Comparison of ENCODE assay signal across 8 cellular contexts in genomic region chr20:39081255-39081654, GRCh38.
DNase-seq lines count a peak whose midpoint lies in the region; ATAC-seq and TF ChIP-seq lines count a peak whose summit lies in the region.

No MANE protein-coding gene starts in this region.

- H3K27me3 ChIP-seq in Loucy (ENCODE audit: insufficient read depth, low read length, poor library complexity, severe bottlenecking) (no peaks in the 10 kb centered on the region), SK-N-SH (ENCODE audit: insufficient read depth) (peaks cover 11% of the 10 kb centered on the region; the same call in 1 of the 2 replicates), trophoblast cell (ENCODE audit: insufficient read depth, low read length) (no peaks in the 10 kb centered on the region), upper lobe of right lung (no peaks in the 10 kb centered on the region)

- no peak overlapping the region for H3K14ac ChIP-seq in trophoblast cell (ENCODE audit: low read length)

- H3K9me2 ChIP-seq in Loucy (replicated peaks; ENCODE audit: low read depth, low read length): no peaks in the 10 kb centered on the region
- no peaks in the 10 kb centered on the region for H3K9me2 ChIP-seq in SK-N-SH

- TF ChIP-seq CTCF in Loucy (conservative IDR thresholded peaks at IDR 0.05; ENCODE audit: low read length): peak; percentile 94
- peak; percentile 88 for TF ChIP-seq CTCF in SK-N-SH (IDR thresholded peaks at IDR 0.05)
- TF ChIP-seq CTCF in upper lobe of right lung (IDR thresholded peaks at IDR 0.05): peak; percentile 94

- H3K36me3 Mint-ChIP-seq in activated naive CD4-positive, alpha-beta T cell treated with anti-CD3 and anti-CD28 coated beads for 36 hours (ENCODE audit: low read depth): no peaks in the 10 kb centered on the region

- H3K4me3 ChIP-seq in Loucy (ENCODE audit: low read length, poor library complexity, severe bottlenecking) (no peak overlapping the region), SK-N-SH (ENCODE audit: low read depth in 2 of 2, low read length in 1 of 2) (no peak overlapping the region; a peak in 1 of 4 replicates), trophoblast cell (ENCODE audit: low read depth, low read length) (no peak overlapping the region), upper lobe of right lung (no peak overlapping the region)

- H3K27ac ChIP-seq in SK-N-SH (ENCODE audit: low read depth in 2 of 2, low read length in 1 of 2): no peak overlapping the region
- H3K27ac ChIP-seq in trophoblast cell (ENCODE audit: low read depth, low read length): no peak overlapping the region
- H3K27ac ChIP-seq in upper lobe of right lung: no peak overlapping the region

- no peak overlapping the region for H2BK12ac ChIP-seq in trophoblast cell (ENCODE audit: low read length)

- no peak overlapping the region for H2BK120ac ChIP-seq in trophoblast cell (ENCODE audit: insufficient read depth, low read length, poor library complexity)

- no peaks in the 10 kb centered on the region for H3F3A ChIP-seq in Loucy (ENCODE audit: low read depth)
- H3F3A ChIP-seq in SK-N-SH (replicated peaks; ENCODE audit: insufficient read depth): no peaks in the 10 kb centered on the region

- H3K4me1 ChIP-seq in Loucy (ENCODE audit: insufficient read depth, low read length, poor library complexity, severe bottlenecking): no peaks in the 10 kb centered on the region
- H3K4me1 ChIP-seq in SK-N-SH (ENCODE audit: control insufficient read depth in 1 of 2, insufficient read depth in 2 of 2, low read depth in 1 of 2, low read length in 1 of 2): no peaks in the 10 kb centered on the region
- no peaks in the 10 kb centered on the region for H3K4me1 ChIP-seq in trophoblast cell (ENCODE audit: control insufficient read depth in 1 of 2, insufficient read depth in 2 of 2, low read length in 2 of 2)
- no peaks in the 10 kb centered on the region for H3K4me1 ChIP-seq in upper lobe of right lung

- no peaks in the 10 kb centered on the region for H3K9me3 ChIP-seq in Loucy (ENCODE audit: insufficient read depth, low read depth, low read length)
- no peaks in the 10 kb centered on the region for H3K9me3 ChIP-seq in SK-N-SH
- no peaks in the 10 kb centered on the region for H3K9me3 ChIP-seq in trophoblast cell (ENCODE audit: insufficient read depth, low read depth, low read length)
- no peaks in the 10 kb centered on the region for H3K9me3 ChIP-seq in upper lobe of right lung

- no peaks in the 10 kb centered on the region for H3K79me1 ChIP-seq in trophoblast cell (ENCODE audit: low read length)

- no peaks in the 10 kb centered on the region for H4K20me1 ChIP-seq in Loucy (ENCODE audit: insufficient read depth, low read length, poor library complexity, severe bottlenecking)
- no peaks in the 10 kb centered on the region for H4K20me1 ChIP-seq in SK-N-SH (ENCODE audit: insufficient read depth)

- H3K9me3 Mint-ChIP-seq in activated naive CD4-positive, alpha-beta T cell treated with anti-CD3 and anti-CD28 coated beads for 36 hours: no peaks in the 10 kb centered on the region

- H4K12ac ChIP-seq in trophoblast cell (ENCODE audit: low read depth, low read length): no peak overlapping the region

- H4K8ac ChIP-seq in trophoblast cell (ENCODE audit: low read depth, low read length): no peak overlapping the region

- DNase-seq in NCI-H524 (lab: John Stamatoyannopoulos, UW) (peak; percentile 29 to 83), NCI-H524 treated with DMSO at 0.1 percent for 48 hours (lab: John Stamatoyannopoulos, UW) (no peak), SK-N-SH (peak; percentile 85), glomerular visceral epithelial cell (ENCODE audit: extremely low spot score) (peak; percentile 75), trophoblast cell (peak; percentile 63 to 92), upper lobe of right lung (peak; percentile 73)
- peak; percentile 90 for DNase-seq in activated naive CD4-positive, alpha-beta T cell treated with anti-CD3 and anti-CD28 coated beads for 36 hours

- H3K4me3 Mint-ChIP-seq in activated naive CD4-positive, alpha-beta T cell treated with anti-CD3 and anti-CD28 coated beads for 36 hours: no peak overlapping the region

- no peak for TF ChIP-seq EP300 in SK-N-SH (IDR thresholded peaks at IDR 0.05; ENCODE audit: borderline replicate concordance in 1 of 2, low read depth in 1 of 2, low read length in 1 of 2)

- no peaks in the 10 kb centered on the region for H3K36me3 ChIP-seq in Loucy (ENCODE audit: insufficient read depth, low read length)
- no peaks in the 10 kb centered on the region for H3K36me3 ChIP-seq in SK-N-SH (replicated peaks in 1 of 2; ENCODE audit: control insufficient read depth in 1 of 2, insufficient read depth in 2 of 2, low read length in 1 of 2)
- no peaks in the 10 kb centered on the region for H3K36me3 ChIP-seq in trophoblast cell (ENCODE audit: control insufficient read depth in 1 of 2, insufficient read depth in 2 of 2, low read length in 2 of 2)
- H3K36me3 ChIP-seq in upper lobe of right lung: no peaks in the 10 kb centered on the region

- H3K27me3 Mint-ChIP-seq in activated naive CD4-positive, alpha-beta T cell treated with anti-CD3 and anti-CD28 coated beads for 36 hours (ENCODE audit: low read depth): peaks cover 18% of the 10 kb centered on the region

- H3K9ac ChIP-seq in Loucy (ENCODE audit: low read depth, low read length, poor library complexity, severe bottlenecking) (no peak overlapping the region), SK-N-SH (no peak overlapping the region), trophoblast cell (ENCODE audit: low read length) (no peak overlapping the region)

- no peak overlapping the region for H4K91ac ChIP-seq in trophoblast cell (ENCODE audit: low read depth, low read length)

- H3K27ac Mint-ChIP-seq in activated naive CD4-positive, alpha-beta T cell treated with anti-CD3 and anti-CD28 coated beads for 36 hours: no peak overlapping the region

- CTCF ChIA-PET in SK-N-SH (lab: Yijun Ruan, JAX): interaction anchor here (0.6 to 21.7 kb wide), 27 partner anchors 8 to 1613 kb away, joined by 3 to 444 read pairs (median 4); partner anchors contain the start of genes DHX35 and FAM83D
- CTCF ChIA-PET in activated naive CD4-positive, alpha-beta T cell treated with anti-CD3 and anti-CD28 coated beads for 36 hours (lab: Charles Lee): interaction anchor here (0.8 to 4.9 kb wide), 8 partner anchors 9 to 97 kb away, joined by 3 to 90 read pairs (median 6); no protein-coding TSS in a partner anchor

- H3K79me2 ChIP-seq in Loucy (ENCODE audit: insufficient read depth, low read length) (no peaks in the 10 kb centered on the region), SK-N-SH (ENCODE audit: insufficient read depth) (no peaks in the 10 kb centered on the region), trophoblast cell (ENCODE audit: control insufficient read depth, insufficient read depth, low read length, poor library complexity) (no peaks in the 10 kb centered on the region)

- TF ChIP-seq RAD21 in SK-N-SH (IDR thresholded peaks at IDR 0.05; ENCODE audit: low read length): peak; percentile 73

- POLR2A ChIA-PET in SK-N-SH (lab: Yijun Ruan, JAX): interaction anchor here (1.0 kb wide), 1 partner anchor 31 kb away, joined by 5 read pairs; no protein-coding TSS in a partner anchor

- WGBS in SK-N-SH (ENCODE audit: low lambda C conversion rate): 18% methylated on average over 5 of the region's 5 CpGs
- WGBS in trophoblast cell (ENCODE audit: extremely low coverage, insufficient coverage, insufficient read length): no CpG with 5 or more reads among the region's 5 CpGs

- peak; percentile 87 for ATAC-seq in upper lobe of right lung

- no peaks in the 10 kb centered on the region for H3K4me1 Mint-ChIP-seq in activated naive CD4-positive, alpha-beta T cell treated with anti-CD3 and anti-CD28 coated beads for 36 hours (ENCODE audit: low read depth)

- H3K4me2 ChIP-seq in Loucy (ENCODE audit: low read depth, low read length, poor library complexity, severe bottlenecking) (no peak overlapping the region), SK-N-SH (no peak overlapping the region), trophoblast cell (ENCODE audit: low read length) (no peak overlapping the region)

- H2AK5ac ChIP-seq in trophoblast cell (ENCODE audit: low read length): no peak overlapping the region

- H3K18ac ChIP-seq in trophoblast cell (ENCODE audit: low read length): no peak overlapping the region

- no peak overlapping the region for H3K23ac ChIP-seq in trophoblast cell (ENCODE audit: low read length)

- intact Hi-C loops in activated naive CD4-positive, alpha-beta T cell treated with anti-CD3 and anti-CD28 coated beads for 36 hours (cut with micrococcal nuclease): loop anchor here (1.0 kb wide), 2 partner anchors 31 to 435 kb away; no protein-coding TSS in a partner anchor
- intact Hi-C loops in upper lobe of right lung (cut with DNase I): no loop called here

- no peak overlapping the region for H2BK5ac ChIP-seq in trophoblast cell (ENCODE audit: low read depth, low read length, poor library complexity)

- peak overlapping the region; percentile 40 for H2AFZ ChIP-seq in Loucy (ENCODE audit: low read length)
- H2AFZ ChIP-seq in SK-N-SH (ENCODE audit: low read depth): no peak overlapping the region
- no peak overlapping the region for H2AFZ ChIP-seq in trophoblast cell (ENCODE audit: insufficient read depth, low read length, poor library complexity)

- no peak overlapping the region for H3K4ac ChIP-seq in trophoblast cell (ENCODE audit: low read depth, low read length)

TF ChIP-seq in SK-N-SH, 30 proteins besides CTCF, POLR2A, EP300 and RAD21 (continues in another document):
- TF ChIP-seq CHD2 (IDR thresholded peaks at IDR 0.05; ENCODE audit: low read length, partially characterized antibody) (no peak), SMC3 (IDR thresholded peaks at IDR 0.05; ENCODE audit: low read depth, low read length) (peak; percentile 94), RCOR1 (IDR thresholded peaks at IDR 0.05; ENCODE audit: low read length) (0 out of 2 replicates have a peak, but pooled peaks have one; percentile 11)
- TF ChIP-seq, protein P1, sequence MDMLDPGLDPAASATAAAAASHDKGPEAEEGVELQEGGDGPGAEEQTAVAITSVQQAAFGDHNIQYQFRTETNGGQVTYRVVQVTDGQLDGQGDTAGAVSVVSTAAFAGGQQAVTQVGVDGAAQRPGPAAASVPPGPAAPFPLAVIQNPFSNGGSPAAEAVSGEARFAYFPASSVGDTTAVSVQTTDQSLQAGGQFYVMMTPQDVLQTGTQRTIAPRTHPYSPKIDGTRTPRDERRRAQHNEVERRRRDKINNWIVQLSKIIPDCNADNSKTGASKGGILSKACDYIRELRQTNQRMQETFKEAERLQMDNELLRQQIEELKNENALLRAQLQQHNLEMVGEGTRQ (IDR thresholded peaks at IDR 0.05; ENCODE audit: borderline replicate concordance, low read depth, low read length): no peak
